9 cellular contexts compared by ENCODE assay signal in genomic region chr6:132483779-132484679, GRCh38. TPM values are rescaled to one million over a fixed set of nuclear protein-coding genes. Genes with fewer than 3 reads are reported as not detected.
DNase-seq lines count a peak whose midpoint lies in the region; ATAC-seq and FAIRE-seq lines count a peak whose summit lies in the region.
"Had no signal": no experiment of that assay in that cellular context is flagged by ENCODE, and none has a peak within 500 bp of the region (broad histone marks: within the 10 kb centered on the region; RNA-seq: fewer than 3 reads in every experiment).

No MANE protein-coding gene starts in this region.

- ATAC-seq in GM21529 (IDR thresholded peaks at IDR 0.05; ENCODE audit: unreplicated experiment) (peak; percentile 77), left ventricle myocardium superior (peak; percentile 78)

- intact Hi-C loops in left ventricle myocardium superior (cut with micrococcal nuclease) = loop anchor here (2.0 to 5.0 kb wide), 2 partner anchors 187 to 205 kb away; no protein-coding TSS in a partner anchor

- H3K27me3 ChIP-seq in small intestine (ENCODE audit: control insufficient read depth in 2 of 2, insufficient read depth in 2 of 2, low read length in 2 of 2) = no peaks in the 10 kb centered on the region
- H3K27me3 ChIP-seq: BLaER1 treated with 17β-estradiol and CSF1 and Interleukin-3, amounts not matched to agents 10 nM and 100 nM had no signal

- no peaks in the 10 kb centered on the region for H3K4me1 ChIP-seq in small intestine (ENCODE audit: control insufficient read depth in 2 of 2, insufficient read depth in 1 of 2, low read depth in 1 of 2, low read length in 1 of 2)

- 33 to 35% (median 33%) methylated on average over 9 of the region's 9 CpGs for WGBS in small intestine, 3 donors

- FAIRE-seq in small intestine (lab: Jason Lieb, UNC) = peak; percentile 81

- DNase-seq in NCI-H2081 (lab: John Stamatoyannopoulos, UW) (peak; percentile 46 to 57), NCI-H2081 treated with DMSO at 0.1 percent for 48 hours (lab: John Stamatoyannopoulos, UW) (no peak), HuH-7 (ENCODE audit: low spot score) (peak; percentile 26), OCI-M2 (lab: John Stamatoyannopoulos, UW; ENCODE audit: unreplicated experiment) (peak; percentile 58), amniotic epithelial cell (ENCODE audit: low read depth) (peak; percentile 59), left ventricle myocardium superior (no peak), small intestine (peak; percentile 59)

- no peak overlapping the region for H3K27ac ChIP-seq in small intestine (ENCODE audit: low read depth in 1 of 2, low read length in 1 of 2)
- H3K27ac ChIP-seq: BLaER1 treated with 17β-estradiol and CSF1 and Interleukin-3, amounts not matched to agents 10 nM and 100 nM had no signal

- no peaks in the 10 kb centered on the region for H3K9me3 ChIP-seq in small intestine (ENCODE audit: control insufficient read depth, low read depth)

- H3K4me3 ChIP-seq in small intestine (ENCODE audit: low read depth in 1 of 2, low read length in 2 of 2) = no peak overlapping the region
- H3K4me3 ChIP-seq: BLaER1 treated with 17β-estradiol and CSF1 and Interleukin-3, amounts not matched to agents 10 nM and 100 nM had no signal

- H3K36me3 ChIP-seq in small intestine (ENCODE audit: control insufficient read depth in 2 of 2, insufficient read depth in 2 of 2, low read length in 2 of 2) = peaks cover 0 to 3% of the 10 kb centered on the region in 2 donors

RNA-seq across cellular contexts. Expression of gene STX7, which starts 28.9 kb away (rescaled TPM):
- total RNA-seq in left ventricle myocardium superior = 59.0 TPM
- polyA plus RNA-seq in small intestine = 10 to 100 TPM; 24.7 to 35.4 (median 33.8) TPM

RNA-seq across cellular contexts. Expression of gene TAAR9, which starts 54.0 kb away (rescaled TPM):
- total RNA-seq in left ventricle myocardium superior = not detected
- not detected for polyA plus RNA-seq in small intestine

Comparison
In these comparisons a context has a peak if more than half of its experiments do, and no peak if none do; other contexts are left out.
1. DNase-seq: peak in NCI-H2081 (2 of 2), HuH-7 (single experiment), OCI-M2 (single experiment), amniotic epithelial cell (single experiment) and small intestine (single experiment); none in NCI-H2081 treated with DMSO at 0.1 percent for 48 hours (single experiment) and left ventricle myocardium superior (single experiment).